In the genomic region with DNA sequence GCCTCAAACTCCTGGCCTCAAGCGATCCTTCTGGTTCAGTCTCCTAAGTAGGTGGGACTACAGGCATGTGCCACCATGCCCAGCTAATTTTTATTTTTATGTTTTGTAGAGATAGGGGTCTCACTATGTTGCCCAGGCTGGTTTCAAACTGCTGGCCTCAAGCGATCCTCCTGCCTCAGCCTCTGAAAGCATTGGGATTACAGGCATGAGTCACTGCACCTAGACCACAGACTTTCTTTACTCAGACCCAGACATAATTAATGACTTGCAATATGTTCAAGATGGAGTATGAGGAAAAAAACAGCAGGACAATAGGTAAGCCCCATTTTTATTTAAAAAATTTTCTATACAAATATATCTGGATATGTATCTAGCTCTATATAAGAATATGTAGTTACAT, we compare ENCODE assay signal across 30 cellular contexts. TPM values are rescaled to one million over a fixed set of nuclear protein-coding genes. Genes with fewer than 3 reads are reported as not detected.
"Had no signal": no experiment of that assay in that cellular context is flagged by ENCODE, and none has a peak within 500 bp of the region (broad histone marks: within the 10 kb centered on the region; RNA-seq: fewer than 3 reads in every experiment).

No MANE protein-coding gene starts in this region.

- ATAC-seq: natural killer cell; sciatic nerve; stimulated activated effector memory CD8-positive, alpha-beta T cell treated with anti-CD3 and anti-CD28 coated beads, Interleukin-12 subunit alpha, Interleukin-12 subunit beta, amount 100 ng/mL, for 72 hours; stimulated activated naive CD8-positive, alpha-beta T cell treated with anti-CD3 and anti-CD28 coated beads, Interleukin-15, amount 100 ng/mL, for 72 hours; upper lobe of right lung had no signal

- H3K4me3 ChIP-seq: ascending aorta, left ventricle myocardium inferior, lung, skin epidermis, upper lobe of right lung had no signal

- H3K4me3 Mint-ChIP-seq: activated CD4-positive, alpha-beta memory T cell treated with anti-CD3 and anti-CD28 coated beads, Interleukin-2, amount 10 ng/mL, durations not matched to agents 7 days and 5 days; activated CD4-positive, alpha-beta T cell treated with anti-CD3 and anti-CD28 coated beads, Interleukin-2, amount 10 ng/mL, durations not matched to agents 7 days and 5 days; activated naive CD4-positive, alpha-beta T cell treated with anti-CD3 and anti-CD28 coated beads, Interleukin-2, amount 10 ng/mL, durations not matched to agents 7 days and 5 days; activated naive CD8-positive, alpha-beta T cell treated with anti-CD3 and anti-CD28 coated beads, Interleukin-2, amount 10 ng/mL, durations not matched to agents 7 days and 5 days; activated T-cell treated with anti-CD3 and anti-CD28 coated beads, Interleukin-2, amount 50 U/mL, for 24 hours; natural killer cell; stimulated activated effector memory CD8-positive, alpha-beta T cell treated with anti-CD3 and anti-CD28 coated beads, Interleukin-12 subunit alpha, Interleukin-12 subunit beta, amount 100 ng/mL, for 72 hours; stimulated activated naive CD8-positive, alpha-beta T cell treated with anti-CD3 and anti-CD28 coated beads, Interleukin-15, amount 100 ng/mL, for 72 hours had no signal

- H3K27me3 Mint-ChIP-seq: activated CD4-positive, alpha-beta T cell treated with anti-CD3 and anti-CD28 coated beads, Interleukin-2, amount 10 ng/mL, durations not matched to agents 7 days and 5 days; activated T-cell treated with anti-CD3 and anti-CD28 coated beads, Interleukin-2, amount 50 U/mL, for 24 hours had no signal

- H3K4me1 ChIP-seq: ascending aorta, left ventricle myocardium inferior, upper lobe of right lung had no signal

- H3K9me3 ChIP-seq: ascending aorta, left ventricle myocardium inferior, upper lobe of right lung had no signal

- H3K9me3 Mint-ChIP-seq: activated CD4-positive, alpha-beta memory T cell treated with anti-CD3 and anti-CD28 coated beads, Interleukin-2, amount 10 ng/mL, durations not matched to agents 7 days and 5 days; activated CD4-positive, alpha-beta T cell treated with anti-CD3 and anti-CD28 coated beads, Interleukin-2, amount 10 ng/mL, durations not matched to agents 7 days and 5 days; activated naive CD4-positive, alpha-beta T cell treated with anti-CD3 and anti-CD28 coated beads, Interleukin-2, amount 10 ng/mL, durations not matched to agents 7 days and 5 days; activated naive CD8-positive, alpha-beta T cell treated with anti-CD3 and anti-CD28 coated beads, Interleukin-2, amount 10 ng/mL, durations not matched to agents 7 days and 5 days; activated T-cell treated with anti-CD3 and anti-CD28 coated beads, Interleukin-2, amount 50 U/mL, for 24 hours; natural killer cell; stimulated activated effector memory CD8-positive, alpha-beta T cell treated with anti-CD3 and anti-CD28 coated beads, Interleukin-12 subunit alpha, Interleukin-12 subunit beta, amount 100 ng/mL, for 72 hours; stimulated activated naive CD8-positive, alpha-beta T cell treated with anti-CD3 and anti-CD28 coated beads, Interleukin-15, amount 100 ng/mL, for 72 hours had no signal

- DNase-seq: activated CD4-positive, alpha-beta memory T cell treated with anti-CD3 and anti-CD28 coated beads, Interleukin-2, amount 10 ng/mL, durations not matched to agents 7 days and 5 days; activated CD4-positive, alpha-beta T cell treated with anti-CD3 and anti-CD28 coated beads for 1 hour; activated CD4-positive, alpha-beta T cell treated with anti-CD3 and anti-CD28 coated beads, Interleukin-2, amount 10 ng/mL, durations not matched to agents 7 days and 5 days; activated CD8-positive, alpha-beta memory T cell treated with anti-CD3 and anti-CD28 coated beads, Interleukin-2, amount 50 U/mL, for 48 hours; activated gamma-delta T cell; activated naive CD4-positive, alpha-beta T cell treated with anti-CD3 and anti-CD28 coated beads, Interleukin-2, amount 10 ng/mL, durations not matched to agents 7 days and 5 days; activated naive CD8-positive, alpha-beta T cell treated with anti-CD3 and anti-CD28 coated beads, Interleukin-2, amount 10 ng/mL, durations not matched to agents 7 days and 5 days; activated T-cell treated with anti-CD3 and anti-CD28 coated beads, Interleukin-2, amount 50 U/mL, for 24 hours; brain microvascular endothelial cell; cortex of kidney; foreskin melanocyte; kidney glomerular epithelial cell; left ventricle myocardium inferior; mesendoderm; natural killer cell; stimulated activated CD4-positive, alpha-beta T cell treated with anti-CD3 and anti-CD28 coated beads, Interleukin-4, amount 100 ng/mL, for 24 hours; stimulated activated naive CD8-positive, alpha-beta T cell treated with anti-CD3 and anti-CD28 coated beads, Interleukin-15, amount 100 ng/mL, for 72 hours; substantia nigra; T-helper 2 cell; upper lobe of right lung had no signal

- H3K36me3 Mint-ChIP-seq: activated naive CD4-positive, alpha-beta T cell treated with anti-CD3 and anti-CD28 coated beads, Interleukin-2, amount 10 ng/mL, durations not matched to agents 7 days and 5 days; activated naive CD8-positive, alpha-beta T cell treated with anti-CD3 and anti-CD28 coated beads, Interleukin-2, amount 10 ng/mL, durations not matched to agents 7 days and 5 days; natural killer cell; stimulated activated effector memory CD8-positive, alpha-beta T cell treated with anti-CD3 and anti-CD28 coated beads, Interleukin-12 subunit alpha, Interleukin-12 subunit beta, amount 100 ng/mL, for 72 hours had no signal

- H3K27ac Mint-ChIP-seq: activated CD4-positive, alpha-beta memory T cell treated with anti-CD3 and anti-CD28 coated beads, Interleukin-2, amount 10 ng/mL, durations not matched to agents 7 days and 5 days; activated CD4-positive, alpha-beta T cell treated with anti-CD3 and anti-CD28 coated beads, Interleukin-2, amount 10 ng/mL, durations not matched to agents 7 days and 5 days; activated naive CD4-positive, alpha-beta T cell treated with anti-CD3 and anti-CD28 coated beads, Interleukin-2, amount 10 ng/mL, durations not matched to agents 7 days and 5 days; activated naive CD8-positive, alpha-beta T cell treated with anti-CD3 and anti-CD28 coated beads, Interleukin-2, amount 10 ng/mL, durations not matched to agents 7 days and 5 days; activated T-cell treated with anti-CD3 and anti-CD28 coated beads, Interleukin-2, amount 50 U/mL, for 24 hours; natural killer cell; progenitor cell of endocrine pancreas; stimulated activated effector memory CD8-positive, alpha-beta T cell treated with anti-CD3 and anti-CD28 coated beads, Interleukin-12 subunit alpha, Interleukin-12 subunit beta, amount 100 ng/mL, for 72 hours; stimulated activated naive CD8-positive, alpha-beta T cell treated with anti-CD3 and anti-CD28 coated beads, Interleukin-15, amount 100 ng/mL, for 72 hours had no signal

- H3K27ac ChIP-seq: ascending aorta, brain microvascular endothelial cell, left ventricle myocardium inferior, skin epidermis, upper lobe of right lung had no signal

- H3K4me1 Mint-ChIP-seq: activated CD4-positive, alpha-beta memory T cell treated with anti-CD3 and anti-CD28 coated beads, Interleukin-2, amount 10 ng/mL, durations not matched to agents 7 days and 5 days; activated CD4-positive, alpha-beta T cell treated with anti-CD3 and anti-CD28 coated beads, Interleukin-2, amount 10 ng/mL, durations not matched to agents 7 days and 5 days; activated naive CD4-positive, alpha-beta T cell treated with anti-CD3 and anti-CD28 coated beads, Interleukin-2, amount 10 ng/mL, durations not matched to agents 7 days and 5 days; activated naive CD8-positive, alpha-beta T cell treated with anti-CD3 and anti-CD28 coated beads, Interleukin-2, amount 10 ng/mL, durations not matched to agents 7 days and 5 days; natural killer cell; stimulated activated effector memory CD8-positive, alpha-beta T cell treated with anti-CD3 and anti-CD28 coated beads, Interleukin-12 subunit alpha, Interleukin-12 subunit beta, amount 100 ng/mL, for 72 hours; stimulated activated naive CD8-positive, alpha-beta T cell treated with anti-CD3 and anti-CD28 coated beads, Interleukin-15, amount 100 ng/mL, for 72 hours had no signal

- H3K36me3 ChIP-seq: ascending aorta, brain microvascular endothelial cell, left ventricle myocardium inferior, upper lobe of right lung had no signal

RNA-seq across cellular contexts. Expression of a gene that starts 13.2 kb away (rescaled TPM):
- total RNA-seq: activated CD4-positive, alpha-beta memory T cell treated with anti-CD3 and anti-CD28 coated beads, Interleukin-2, amount 10 ng/mL, durations not matched to agents 7 days and 5 days; activated CD4-positive, alpha-beta T cell treated with anti-CD3 and anti-CD28 coated beads, Interleukin-2, amount 10 ng/mL, durations not matched to agents 7 days and 5 days; activated naive CD8-positive, alpha-beta T cell treated with anti-CD3 and anti-CD28 coated beads, Interleukin-2, amount 10 ng/mL, durations not matched to agents 7 days and 5 days; ascending aorta; endothelial cell of umbilical vein; glomerular endothelial cell; mononuclear cell; natural killer cell; renal cortical epithelial cell had no signal
